14 cellular contexts compared by ENCODE assay signal in genomic region chr14:99822800-99823455, GRCh38.
"Had no signal": no experiment of that assay in that cellular context is flagged by ENCODE, and none has a peak within 500 bp of the region (broad histone marks: within the 10 kb centered on the region; RNA-seq: fewer than 3 reads in every experiment).

No MANE protein-coding gene starts in this region.

- H3K4me3 Mint-ChIP-seq: activated naive CD4-positive, alpha-beta T cell treated with anti-CD3 and anti-CD28 coated beads, Interleukin-2, amount 50 U/mL, for 24 hours; mesothelial cell of epicardium; naive B cell had no signal

- H3K4me1 ChIP-seq: foreskin keratinocyte, testis had no signal

- H3K4me3 ChIP-seq: esophagus squamous epithelium, sigmoid colon, testis, upper lobe of right lung had no signal

- H3K9me3 ChIP-seq: esophagus squamous epithelium, heart left ventricle, sigmoid colon, testis, upper lobe of right lung had no signal

- H3K36me3 Mint-ChIP-seq: activated naive CD4-positive, alpha-beta T cell treated with anti-CD3 and anti-CD28 coated beads, Interleukin-2, amount 50 U/mL, for 24 hours; mesothelial cell of epicardium; naive B cell had no signal

- DNase-seq: activated CD4-positive, alpha-beta T cell treated with anti-CD3 and anti-CD28 coated beads, Interleukin-2, amount 50 U/mL, for 1 hour; activated T-cell treated with anti-CD3 and anti-CD28 coated beads, Interleukin-2, amount 50 U/mL, for 1 hour; esophagus squamous epithelium; foreskin keratinocyte; heart left ventricle; naive B cell; sigmoid colon; stimulated activated CD4-positive, alpha-beta T cell treated with anti-CD3 and anti-CD28 coated beads, Interleukin-2, amount 100 ng/mL, for 24 hours; stimulated activated naive CD4-positive, alpha-beta T cell treated with Interleukin-2 at 50 U/mL for 16 hours; testis; upper lobe of right lung had no signal

- H3K36me3 ChIP-seq: esophagus squamous epithelium, heart left ventricle, sigmoid colon, upper lobe of right lung had no signal

- H3K9me3 Mint-ChIP-seq: activated naive CD4-positive, alpha-beta T cell treated with anti-CD3 and anti-CD28 coated beads, Interleukin-2, amount 50 U/mL, for 24 hours; mesothelial cell of epicardium had no signal

- H3K27ac Mint-ChIP-seq: activated naive CD4-positive, alpha-beta T cell treated with anti-CD3 and anti-CD28 coated beads, Interleukin-2, amount 50 U/mL, for 24 hours; mesothelial cell of epicardium; naive B cell; progenitor cell of endocrine pancreas had no signal

- ATAC-seq: upper lobe of right lung had no signal

- H3K27me3 ChIP-seq: esophagus squamous epithelium, heart left ventricle, sigmoid colon, testis, upper lobe of right lung had no signal

- H3K27ac ChIP-seq: esophagus squamous epithelium, foreskin keratinocyte, heart left ventricle, testis, upper lobe of right lung had no signal
